Comparison of ENCODE assay signal across 1 cellular context in the genomic region with DNA sequence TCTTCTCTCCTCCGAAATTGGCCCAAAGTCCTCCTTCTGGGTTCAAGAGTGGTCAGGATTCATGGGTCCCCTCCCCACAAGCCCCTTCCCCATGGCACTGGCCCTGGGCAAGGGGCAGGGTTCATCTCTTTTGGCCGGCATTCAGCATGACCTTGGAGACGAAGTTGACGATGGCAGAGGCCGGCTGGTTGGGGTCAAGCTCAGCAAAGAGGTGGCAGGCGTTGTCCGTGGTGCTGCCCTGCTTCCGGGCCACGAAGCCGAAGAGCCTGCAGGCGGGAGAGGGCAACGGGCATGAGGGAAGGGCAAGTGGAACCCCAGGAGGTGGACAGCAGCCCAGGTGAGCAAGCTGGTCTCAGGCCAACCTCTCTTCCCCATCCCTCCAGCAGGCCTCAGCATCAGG.
TF ChIP-seq lines count a peak whose summit lies in the region.

No MANE protein-coding gene starts in this region.

TF ChIP-seq in GM12878, 131 proteins besides CTCF, POLR2A, EP300 and RAD21:
- TF ChIP-seq, protein P1, sequence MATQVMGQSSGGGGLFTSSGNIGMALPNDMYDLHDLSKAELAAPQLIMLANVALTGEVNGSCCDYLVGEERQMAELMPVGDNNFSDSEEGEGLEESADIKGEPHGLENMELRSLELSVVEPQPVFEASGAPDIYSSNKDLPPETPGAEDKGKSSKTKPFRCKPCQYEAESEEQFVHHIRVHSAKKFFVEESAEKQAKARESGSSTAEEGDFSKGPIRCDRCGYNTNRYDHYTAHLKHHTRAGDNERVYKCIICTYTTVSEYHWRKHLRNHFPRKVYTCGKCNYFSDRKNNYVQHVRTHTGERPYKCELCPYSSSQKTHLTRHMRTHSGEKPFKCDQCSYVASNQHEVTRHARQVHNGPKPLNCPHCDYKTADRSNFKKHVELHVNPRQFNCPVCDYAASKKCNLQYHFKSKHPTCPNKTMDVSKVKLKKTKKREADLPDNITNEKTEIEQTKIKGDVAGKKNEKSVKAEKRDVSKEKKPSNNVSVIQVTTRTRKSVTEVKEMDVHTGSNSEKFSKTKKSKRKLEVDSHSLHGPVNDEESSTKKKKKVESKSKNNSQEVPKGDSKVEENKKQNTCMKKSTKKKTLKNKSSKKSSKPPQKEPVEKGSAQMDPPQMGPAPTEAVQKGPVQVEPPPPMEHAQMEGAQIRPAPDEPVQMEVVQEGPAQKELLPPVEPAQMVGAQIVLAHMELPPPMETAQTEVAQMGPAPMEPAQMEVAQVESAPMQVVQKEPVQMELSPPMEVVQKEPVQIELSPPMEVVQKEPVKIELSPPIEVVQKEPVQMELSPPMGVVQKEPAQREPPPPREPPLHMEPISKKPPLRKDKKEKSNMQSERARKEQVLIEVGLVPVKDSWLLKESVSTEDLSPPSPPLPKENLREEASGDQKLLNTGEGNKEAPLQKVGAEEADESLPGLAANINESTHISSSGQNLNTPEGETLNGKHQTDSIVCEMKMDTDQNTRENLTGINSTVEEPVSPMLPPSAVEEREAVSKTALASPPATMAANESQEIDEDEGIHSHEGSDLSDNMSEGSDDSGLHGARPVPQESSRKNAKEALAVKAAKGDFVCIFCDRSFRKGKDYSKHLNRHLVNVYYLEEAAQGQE (IDR thresholded peaks at IDR 0.05; ENCODE audit: low read depth, low read length), result peak; percentile 66; the same call in 1 of the 2 replicates
- TF ChIP-seq SIN3A (IDR thresholded peaks at IDR 0.05; ENCODE audit: low read depth, low read length), result no peak
- no peak for TF ChIP-seq HDAC6 (IDR thresholded peaks at IDR 0.05; ENCODE audit: unreplicated experiment)
- TF ChIP-seq POLR2AphosphoS2 (IDR thresholded peaks at IDR 0.05; ENCODE audit: low read depth, low read length), result no peak
- no peak for TF ChIP-seq RB1 (IDR thresholded peaks at IDR 0.05; ENCODE audit: borderline replicate concordance)
